11 cellular contexts compared by ENCODE assay signal in genomic region chr4:152709675-152710438, GRCh38. TPM values are rescaled to one million over a fixed set of nuclear protein-coding genes. Genes with fewer than 3 reads are reported as not detected.
DNase-seq lines count a peak whose midpoint lies in the region; ATAC-seq and TF ChIP-seq lines count a peak whose summit lies in the region.
"Had no signal": no experiment of that assay in that cellular context is flagged by ENCODE, and none has a peak within 500 bp of the region (broad histone marks: within the 10 kb centered on the region; RNA-seq: fewer than 3 reads in every experiment).

No MANE protein-coding gene starts in this region.

- H3F3A ChIP-seq in PC-9 (ENCODE audit: insufficient read depth, low read depth) = peaks cover 18% of the 10 kb centered on the region

- TF ChIP-seq CTCF in GM13976 (IDR thresholded peaks at IDR 0.05; ENCODE audit: borderline replicate concordance, control extremely low read depth, extremely low read depth, insufficient read depth, missing control alignments) (no peak), PC-9 (conservative IDR thresholded peaks at IDR 0.05) (no peak)

- POLR2A ChIA-PET in PC-9 (lab: Charles Lee; ENCODE audit: unreplicated experiment) = no interaction called here

- H4K20me1 ChIP-seq in PC-9 (ENCODE audit: insufficient read depth) = no peaks in the 10 kb centered on the region

- no peaks in the 10 kb centered on the region for H3K9me2 ChIP-seq in PC-9 (ENCODE audit: insufficient read depth)

- no peak overlapping the region for H2AFZ ChIP-seq in PC-9

- H3K27me3 Mint-ChIP-seq in memory B cell = no peaks in the 10 kb centered on the region

- H3K4me1 Mint-ChIP-seq in memory B cell = peaks cover 21% of the 10 kb centered on the region

- in situ Hi-C loops in GM13976 (cut with MboI; ENCODE audit: low sequenced_read_pairs, unreplicated experiment) = no loop called here

- H3K4me3 ChIP-seq in PC-9 = no peak overlapping the region

- CTCF ChIA-PET in PC-9 (lab: Charles Lee) = no interaction called here

- H3K36me3 ChIP-seq in PC-9 (ENCODE audit: low read depth) = no peaks in the 10 kb centered on the region

- ATAC-seq in GM21447 (IDR thresholded peaks at IDR 0.05; ENCODE audit: unreplicated experiment) (peak; percentile 65), memory B cell (ENCODE audit: low read depth) (peak; percentile 45), HG03354 (IDR thresholded peaks at IDR 0.05; ENCODE audit: poor library complexity, severe bottlenecking, unreplicated experiment) (no peak)

- H3K4me3 Mint-ChIP-seq in memory B cell = no peak overlapping the region

- H3K36me3 Mint-ChIP-seq in memory B cell = peaks cover 3% of the 10 kb centered on the region

- no peak overlapping the region for H3K27ac Mint-ChIP-seq in memory B cell

- H3K9me3 ChIP-seq in PC-9 (ENCODE audit: insufficient read depth, low read depth) = no peaks in the 10 kb centered on the region

- intact Hi-C loops in PC-9 (cut with micrococcal nuclease; ENCODE audit: unreplicated experiment) = loop anchor here (2.0 kb wide), 1 partner anchor 29 kb away; no protein-coding TSS in a partner anchor

- DNase-seq in GM13976 (ENCODE audit: low spot score) (peak; percentile 53), PC-9 (peak; percentile 49 to 97), memory B cell (ENCODE audit: low spot score in 2 of 2) (no peak), inferior parietal cortex (ENCODE audit: extremely low spot score) (no peak), Ammon's horn (ENCODE audit: low spot score) (no peak), NK-92 (lab: John Stamatoyannopoulos, UW; ENCODE audit: unreplicated experiment) (no peak)
- DNase-seq: aorta; NCI-H774; stimulated activated naive CD4-positive, alpha-beta T cell had no signal

- peaks cover 33% of the 10 kb centered on the region for H3K4me1 ChIP-seq in PC-9 (replicated peaks; ENCODE audit: insufficient read depth)

- H3K27ac ChIP-seq in PC-9 = peak overlapping the region; percentile 95

- H3K79me2 ChIP-seq in PC-9 (ENCODE audit: low read depth) = no peaks in the 10 kb centered on the region

- peak overlapping the region; percentile 59 for H3K4me2 ChIP-seq in PC-9

- no peaks in the 10 kb centered on the region for H3K27me3 ChIP-seq in PC-9 (ENCODE audit: insufficient read depth, low read depth)

- BruUV-seq in PC-9 (replicated peaks; lab: Mats Ljungman, UMichigan) = TSS peak; percentile 81

- peaks cover 2% of the 10 kb centered on the region for H3K9me3 Mint-ChIP-seq in memory B cell

RNA-seq across cellular contexts. Expression of gene TMEM154, which starts 30.1 kb away (rescaled TPM):
- 19.7 and 34.5 TPM in 2 replicates for total RNA-seq in PC-9 (2021)

Comparison
In these comparisons a context has a peak if more than half of its experiments do, and no peak if none do; other contexts are left out.
1. DNase-seq: peak in GM13976 (single experiment) and PC-9 (2 of 2); none in memory B cell (0 of 2), inferior parietal cortex (single experiment), Ammon's horn (single experiment) and NK-92 (single experiment).